In the genomic region with DNA sequence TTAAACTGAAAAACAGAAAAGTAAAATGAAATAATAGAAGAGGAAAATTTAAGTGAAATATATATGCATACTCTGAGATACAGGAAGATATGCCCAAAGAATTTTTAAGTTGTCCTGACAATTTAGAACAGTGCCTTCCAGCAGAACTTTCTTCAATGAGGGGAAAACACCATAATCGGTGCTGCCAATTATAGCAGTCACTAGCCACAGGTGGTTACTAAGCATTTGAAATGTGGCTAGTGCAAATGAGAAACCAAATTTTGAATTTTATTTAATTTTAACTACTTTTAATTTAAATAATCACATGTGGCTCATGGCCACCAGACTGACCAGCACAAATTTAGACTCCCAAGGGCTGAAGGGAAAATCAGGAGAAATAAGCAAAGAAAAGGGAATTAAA, we compare ENCODE assay signal across 17 cellular contexts.
DNase-seq lines count a peak whose midpoint lies in the region; ATAC-seq and TF ChIP-seq lines count a peak whose summit lies in the region.
"Had no signal": no experiment of that assay in that cellular context is flagged by ENCODE, and none has a peak within 500 bp of the region (broad histone marks: within the 10 kb centered on the region; RNA-seq: fewer than 3 reads in every experiment).

No MANE protein-coding gene starts in this region.

- H3K27me3 Mint-ChIP-seq in activated naive CD4-positive, alpha-beta T cell treated with anti-CD3 and anti-CD28 coated beads, Interleukin-2, amount 50 U/mL, for 24 hours: no peaks in the 10 kb centered on the region
- H3K27me3 Mint-ChIP-seq in endodermal cell (ENCODE audit: insufficient read depth): no peaks in the 10 kb centered on the region
- H3K27me3 Mint-ChIP-seq in natural killer cell treated with Interleukin-12 subunit alpha and Interleukin-12 subunit beta and Interleukin-15 and Interleukin-18, amount 100 ng/mL, for 72 hours: no peaks in the 10 kb centered on the region
- H3K27me3 Mint-ChIP-seq: CD4-positive, alpha-beta memory T cell had no signal

- H3K27me3 ChIP-seq in KMS-11 (ENCODE audit: insufficient read depth, low read depth): no peaks in the 10 kb centered on the region
- no peaks in the 10 kb centered on the region for H3K27me3 ChIP-seq in endodermal cell (ENCODE audit: control insufficient read depth, insufficient read depth, low read length, poor library complexity, severe bottlenecking)

- H3K36me3 Mint-ChIP-seq in activated naive CD4-positive, alpha-beta T cell treated with anti-CD3 and anti-CD28 coated beads, Interleukin-2, amount 50 U/mL, for 24 hours: peaks cover 13% of the 10 kb centered on the region
- H3K36me3 Mint-ChIP-seq in activated naive CD4-positive, alpha-beta T cell treated with anti-CD3 and anti-CD28 coated beads, Interleukin-2, amount 50 U/mL, for 72 hours: peaks cover 0 to 23% of the 10 kb centered on the region in 2 donors
- H3K36me3 Mint-ChIP-seq in endodermal cell (ENCODE audit: low read depth): peaks cover 11% of the 10 kb centered on the region
- H3K36me3 Mint-ChIP-seq in natural killer cell treated with Interleukin-12 subunit alpha and Interleukin-12 subunit beta and Interleukin-15 and Interleukin-18, amount 100 ng/mL, for 72 hours: no peaks in the 10 kb centered on the region

- no peak for DNase-seq in activated naive CD4-positive, alpha-beta T cell treated with anti-CD3 and anti-CD28 coated beads, Interleukin-2, amount 50 U/mL, for 72 hours (ENCODE audit: low spot score in 2 of 2)
- DNase-seq in endodermal cell: no peak
- DNase-seq in kidney glomerular epithelial cell (lab: John Stamatoyannopoulos, UW): no peak
- no peak for DNase-seq in natural killer cell treated with Interleukin-12 subunit alpha and Interleukin-12 subunit beta and Interleukin-15 and Interleukin-18, amount 100 ng/mL, for 72 hours (ENCODE audit: low spot score)
- DNase-seq: 8988T; C1 segment of cervical spinal cord; Calu3; CD4-positive, alpha-beta memory T cell; COR-L47; DMS53; DMS79 treated with DMSO at 0.1 percent for 48 hours; GF-D8; H7; HCEC 1CT had no signal

- peak overlapping the region; percentile 56; the same call in 1 of the 2 replicates for H3K4me2 ChIP-seq in KMS-11

- H3K9ac ChIP-seq in KMS-11 (no peak overlapping the region), endodermal cell (ENCODE audit: extremely low read depth, low read length, poor library complexity, severe bottlenecking) (no peak overlapping the region)

- peaks cover 7% of the 10 kb centered on the region; the same call in 1 of the 2 replicates for H4K20me1 ChIP-seq in KMS-11 (ENCODE audit: insufficient read depth)

- no peak overlapping the region for H3K4me3 ChIP-seq in KMS-11 (IDR thresholded peaks at IDR 0.05; ENCODE audit: insufficient read depth, low read depth, low read length)
- H3K4me3 ChIP-seq in endodermal cell (ENCODE audit: low read length): no peak overlapping the region

- no peak for ATAC-seq in activated naive CD4-positive, alpha-beta T cell treated with anti-CD3 and anti-CD28 coated beads, Interleukin-2, amount 50 U/mL, for 72 hours
- no peak for ATAC-seq in HG03571 (IDR thresholded peaks at IDR 0.05; ENCODE audit: unreplicated experiment)
- no peak for ATAC-seq in natural killer cell treated with Interleukin-12 subunit alpha and Interleukin-12 subunit beta and Interleukin-15 and Interleukin-18, amount 100 ng/mL, for 72 hours

- 79 to 83% methylated on average over 1 of the region's 1 CpG for WGBS in endodermal cell (ENCODE audit: insufficient coverage in 1 of 2, insufficient read length in 1 of 2), 2 experiments

- H3K4me1 Mint-ChIP-seq in activated naive CD4-positive, alpha-beta T cell treated with anti-CD3 and anti-CD28 coated beads, Interleukin-2, amount 50 U/mL, for 24 hours: peaks cover 7% of the 10 kb centered on the region
- peaks cover 17% of the 10 kb centered on the region for H3K4me1 Mint-ChIP-seq in endodermal cell
- peaks cover 8 to 15% of the 10 kb centered on the region in 2 donors for H3K4me1 Mint-ChIP-seq in natural killer cell treated with Interleukin-12 subunit alpha and Interleukin-12 subunit beta and Interleukin-15 and Interleukin-18, amount 100 ng/mL, for 72 hours (ENCODE audit: low read depth in 2 of 2)

- H3K27ac Mint-ChIP-seq in activated naive CD4-positive, alpha-beta T cell treated with anti-CD3 and anti-CD28 coated beads, Interleukin-2, amount 50 U/mL, for 24 hours: peak overlapping the region; percentile 41
- H3K27ac Mint-ChIP-seq in activated naive CD4-positive, alpha-beta T cell treated with anti-CD3 and anti-CD28 coated beads, Interleukin-2, amount 50 U/mL, for 72 hours: no peak overlapping the region
- H3K27ac Mint-ChIP-seq in endodermal cell: peak overlapping the region; percentile 50
- no peak overlapping the region for H3K27ac Mint-ChIP-seq in natural killer cell treated with Interleukin-12 subunit alpha and Interleukin-12 subunit beta and Interleukin-15 and Interleukin-18, amount 100 ng/mL, for 72 hours
- H3K27ac Mint-ChIP-seq: CD4-positive, alpha-beta memory T cell had no signal

- H3K9me3 Mint-ChIP-seq in activated naive CD4-positive, alpha-beta T cell treated with anti-CD3 and anti-CD28 coated beads, Interleukin-2, amount 50 U/mL, for 24 hours: no peaks in the 10 kb centered on the region
- H3K9me3 Mint-ChIP-seq in activated naive CD4-positive, alpha-beta T cell treated with anti-CD3 and anti-CD28 coated beads, Interleukin-2, amount 50 U/mL, for 72 hours: no peaks in the 10 kb centered on the region
- H3K9me3 Mint-ChIP-seq in endodermal cell: no peaks in the 10 kb centered on the region
- H3K9me3 Mint-ChIP-seq in natural killer cell treated with Interleukin-12 subunit alpha and Interleukin-12 subunit beta and Interleukin-15 and Interleukin-18, amount 100 ng/mL, for 72 hours: no peaks in the 10 kb centered on the region
- H3K9me3 Mint-ChIP-seq: CD4-positive, alpha-beta memory T cell had no signal

- peaks cover 82% of the 10 kb centered on the region for H3K4me1 ChIP-seq in KMS-11 (ENCODE audit: low read depth, poor library complexity, severe bottlenecking)
- peaks cover 7% of the 10 kb centered on the region for H3K4me1 ChIP-seq in endodermal cell (ENCODE audit: control insufficient read depth, insufficient read depth, low read length)

- no peak overlapping the region for H2AFZ ChIP-seq in KMS-11 (ENCODE audit: low read depth)

- H3K36me3 ChIP-seq in KMS-11 (ENCODE audit: insufficient read depth): peaks cover 4% of the 10 kb centered on the region; the same call in 1 of the 2 replicates
- peaks cover 23% of the 10 kb centered on the region for H3K36me3 ChIP-seq in endodermal cell (ENCODE audit: control insufficient read depth, insufficient read depth, low read length)

- H3K27ac ChIP-seq in KMS-11 (peak overlapping the region; percentile 17; the same call in 1 of the 2 replicates), endodermal cell (ENCODE audit: low read depth, low read length) (no peak overlapping the region)

- no peaks in the 10 kb centered on the region for H3K9me3 ChIP-seq in endodermal cell (ENCODE audit: control insufficient read depth, low read length)

- H3K79me2 ChIP-seq in KMS-11 (ENCODE audit: insufficient read depth, low read depth): peaks cover 68% of the 10 kb centered on the region

- H3K4me3 Mint-ChIP-seq in activated naive CD4-positive, alpha-beta T cell treated with anti-CD3 and anti-CD28 coated beads, Interleukin-2, amount 50 U/mL, for 24 hours: no peak overlapping the region
- H3K4me3 Mint-ChIP-seq in endodermal cell: no peak overlapping the region
- H3K4me3 Mint-ChIP-seq in natural killer cell treated with Interleukin-12 subunit alpha and Interleukin-12 subunit beta and Interleukin-15 and Interleukin-18, amount 100 ng/mL, for 72 hours: no peak overlapping the region
- H3K4me3 Mint-ChIP-seq: CD4-positive, alpha-beta memory T cell had no signal

- TF ChIP-seq CTCF in KMS-11 (conservative IDR thresholded peaks at IDR 0.05; ENCODE audit: low read depth, low read length) (no peak), endodermal cell (conservative IDR thresholded peaks at IDR 0.05) (no peak)

Comparison
In these comparisons a context has a peak if more than half of its experiments do, and no peak if none do; other contexts are left out.
1. H3K27ac Mint-ChIP-seq: peak in activated naive CD4-positive, alpha-beta T cell treated with anti-CD3 and anti-CD28 coated beads, Interleukin-2, amount 50 U/mL, for 24 hours (single experiment) and endodermal cell (single experiment); none in activated naive CD4-positive, alpha-beta T cell treated with anti-CD3 and anti-CD28 coated beads, Interleukin-2, amount 50 U/mL, for 72 hours (0 of 2) and natural killer cell treated with Interleukin-12 subunit alpha and Interleukin-12 subunit beta and Interleukin-15 and Interleukin-18, amount 100 ng/mL, for 72 hours (0 of 2).